1 cellular context compared by ENCODE assay signal in the genomic region with DNA sequence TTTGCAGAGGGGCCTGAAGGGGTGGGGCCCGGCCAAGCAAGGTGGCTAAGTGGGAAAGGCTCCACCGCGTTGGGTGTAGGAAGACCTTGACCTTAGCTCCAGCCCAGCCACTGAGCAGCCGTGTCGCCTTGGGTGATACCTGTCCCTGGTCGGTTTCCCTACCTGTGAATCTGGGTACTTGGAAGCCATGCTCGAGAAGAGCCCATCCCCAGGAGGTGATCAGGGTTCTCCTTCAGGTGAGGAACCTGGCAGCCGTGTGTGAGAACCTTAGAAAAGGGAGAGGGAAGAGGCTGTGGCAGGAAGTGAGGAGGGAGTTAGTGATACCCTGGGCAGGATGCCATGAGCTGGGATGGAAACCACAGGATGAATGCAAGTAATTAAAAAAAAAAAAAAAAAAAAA.
TF ChIP-seq lines count a peak whose summit lies in the region.

No MANE protein-coding gene starts in this region.

TF ChIP-seq in HepG2, 621 proteins besides CTCF, POLR2A, EP300 and RAD21:
- no peak for TF ChIP-seq ZBTB1 (CRISPR knock-in tag; IDR thresholded peaks at IDR 0.05; ENCODE audit: borderline replicate concordance)
- no peak for TF ChIP-seq TBL1XR1 (IDR thresholded peaks at IDR 0.05; ENCODE audit: borderline replicate concordance, low read length, partially characterized antibody)
- peak; percentile 13; the same call in 1 of the 2 replicates for TF ChIP-seq HNF4A (CRISPR knock-in tag; IDR thresholded peaks at IDR 0.05)
- TF ChIP-seq HNRNPLL (IDR thresholded peaks at IDR 0.05; ENCODE audit: low read depth, low read length, poor library complexity, severe bottlenecking) = peak; percentile 8
